Comparison of ENCODE assay signal across 8 cellular contexts in the genomic region with DNA sequence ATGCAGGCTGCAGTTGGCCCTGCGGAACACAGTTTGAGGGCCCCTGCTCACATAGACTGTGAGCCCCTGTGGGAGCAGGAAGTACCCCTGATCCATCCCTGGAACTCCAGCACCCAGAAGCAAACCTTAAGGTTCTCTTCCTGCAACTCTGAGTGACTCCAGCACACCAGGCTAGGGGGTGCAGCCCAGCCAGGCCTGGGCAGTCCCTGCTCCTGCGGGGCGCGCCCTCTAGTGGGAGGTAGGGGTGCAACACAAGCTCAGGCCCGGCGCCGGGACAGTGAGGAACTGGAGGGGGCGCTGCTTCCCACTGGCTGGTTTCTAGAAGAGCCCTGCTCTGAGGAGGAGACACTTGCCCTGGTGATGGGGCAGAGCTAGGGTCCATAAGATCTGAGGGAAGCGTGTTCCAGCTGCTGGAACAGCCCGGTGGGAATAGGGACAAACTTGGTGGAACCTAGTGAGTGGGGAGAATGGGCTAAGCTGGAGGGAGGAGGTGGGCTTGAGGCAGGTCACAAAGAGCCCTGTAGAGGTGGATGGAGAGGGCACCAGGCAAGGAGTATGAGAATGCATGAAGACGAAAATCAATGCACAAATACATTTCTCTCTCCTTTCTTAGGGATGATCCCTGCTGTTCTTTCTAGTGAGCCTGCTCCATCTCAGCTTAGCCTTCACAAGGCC. TPM values are rescaled to one million over a fixed set of nuclear protein-coding genes. Genes with fewer than 3 reads are reported as not detected.
DNase-seq lines count a peak whose midpoint lies in the region; ATAC-seq and TF ChIP-seq lines count a peak whose summit lies in the region.

No MANE protein-coding gene starts in this region.

- H3K27me3 Mint-ChIP-seq in activated B cell treated with CpG ODN at 0.5 μM for 24 hours: no peaks in the 10 kb centered on the region
- no peaks in the 10 kb centered on the region for H3K27me3 Mint-ChIP-seq in chondrocyte (ENCODE audit: low read depth)
- no peaks in the 10 kb centered on the region for H3K27me3 Mint-ChIP-seq in memory B cell

- 72% methylated on average over 11 of the region's 11 CpGs for WGBS in suprapubic skin

- H3K36me3 Mint-ChIP-seq in activated B cell treated with CpG ODN at 0.5 μM for 24 hours (ENCODE audit: low read depth) (peaks cover 38% of the 10 kb centered on the region), chondrocyte (ENCODE audit: low read depth) (peaks cover 7% of the 10 kb centered on the region), memory B cell (peaks cover 25% of the 10 kb centered on the region)

- TF ChIP-seq CTCF in NB4 (IDR thresholded peaks at IDR 0.05; ENCODE audit: low read depth, low read length): peak; percentile 95
- TF ChIP-seq CTCF in activated B cell treated with CpG ODN at 0.5 μM for 24 hours (IDR thresholded peaks at IDR 0.05): no peak
- peak; percentile 75 for TF ChIP-seq CTCF in chondrocyte (IDR thresholded peaks at IDR 0.05)
- peak; percentile 15 to 71 for TF ChIP-seq CTCF in suprapubic skin (IDR thresholded peaks at IDR 0.05)

- no peak for TF ChIP-seq POLR2A in NB4 (IDR thresholded peaks at IDR 0.05; ENCODE audit: extremely low read depth, insufficient read length)
- no peak for TF ChIP-seq POLR2A in suprapubic skin (IDR thresholded peaks at IDR 0.05)

- peak; percentile 4 for DNase-seq in NCI-H2029 (lab: John Stamatoyannopoulos, UW)
- no peak for DNase-seq in NCI-H2029 treated with DMSO at 0.1 percent for 48 hours (lab: John Stamatoyannopoulos, UW)
- DNase-seq in NB4 (ENCODE audit: low read depth): peak; percentile 73
- peak; percentile 44 for DNase-seq in activated B cell treated with CpG ODN at 0.5 μM for 24 hours
- DNase-seq in chondrocyte (ENCODE audit: low spot score): no peak
- DNase-seq in memory B cell (ENCODE audit: low spot score in 2 of 2): peak; percentile 45 to 62
- DNase-seq in suprapubic skin (ENCODE audit: low spot score in 2 of 2): no peak

- H3K4me3 ChIP-seq in NB4 (ENCODE audit: low read depth, low read length) (no peak overlapping the region), suprapubic skin (no peak overlapping the region)

- peaks cover 10% of the 10 kb centered on the region for H3K4me1 Mint-ChIP-seq in activated B cell treated with CpG ODN at 0.5 μM for 24 hours
- peaks cover 12% of the 10 kb centered on the region for H3K4me1 Mint-ChIP-seq in chondrocyte (ENCODE audit: low read depth)
- peaks cover 11% of the 10 kb centered on the region for H3K4me1 Mint-ChIP-seq in memory B cell

- ATAC-seq in activated B cell treated with CpG ODN at 0.5 μM for 24 hours (ENCODE audit: low read depth) (peak; percentile 50), memory B cell (ENCODE audit: low read depth) (peak; percentile 39), GM21723 (IDR thresholded peaks at IDR 0.05; ENCODE audit: unreplicated experiment) (no peak)

- intact Hi-C loops in activated B cell treated with CpG ODN at 0.5 μM for 24 hours (cut with micrococcal nuclease): loop anchor here (10.0 kb wide), 1 partner anchor 665 kb away; a partner anchor contains a TSS

- H3K27me3 ChIP-seq in suprapubic skin: no peaks in the 10 kb centered on the region

- TF ChIP-seq EP300 in suprapubic skin (IDR thresholded peaks at IDR 0.05): no peak

- H3K4me1 ChIP-seq in suprapubic skin: peaks cover 10% of the 10 kb centered on the region

- CTCF ChIA-PET in activated B cell treated with CpG ODN at 0.5 μM for 24 hours (lab: Charles Lee): interaction anchor here (0.6 to 1.4 kb wide), 5 partner anchors 10 to 233 kb away, joined by 3 to 6 read pairs (median 4); no protein-coding TSS in a partner anchor

- no peaks in the 10 kb centered on the region for H3K9me3 Mint-ChIP-seq in activated B cell treated with CpG ODN at 0.5 μM for 24 hours
- H3K9me3 Mint-ChIP-seq in chondrocyte (ENCODE audit: low read depth): peaks cover 6% of the 10 kb centered on the region
- no peaks in the 10 kb centered on the region for H3K9me3 Mint-ChIP-seq in memory B cell

- H3K9me3 ChIP-seq in suprapubic skin: no peaks in the 10 kb centered on the region

- POLR2A ChIA-PET in activated B cell treated with CpG ODN at 0.5 μM for 24 hours (lab: Charles Lee): no interaction called here

- peaks cover 11% of the 10 kb centered on the region for H3K36me3 ChIP-seq in suprapubic skin

- no peak overlapping the region for H3K27ac Mint-ChIP-seq in activated B cell treated with CpG ODN at 0.5 μM for 24 hours
- no peak overlapping the region for H3K27ac Mint-ChIP-seq in chondrocyte (ENCODE audit: unreplicated experiment)
- H3K27ac Mint-ChIP-seq in memory B cell: no peak overlapping the region

- H3K27ac ChIP-seq in suprapubic skin: no peak overlapping the region

- H3K4me3 Mint-ChIP-seq in activated B cell treated with CpG ODN at 0.5 μM for 24 hours: no peak overlapping the region
- H3K4me3 Mint-ChIP-seq in chondrocyte (ENCODE audit: unreplicated experiment): no peak overlapping the region
- H3K4me3 Mint-ChIP-seq in memory B cell: no peak overlapping the region

RNA-seq across cellular contexts. Expression of a gene that starts 5.0 kb away (rescaled TPM):
- total RNA-seq in activated B cell treated with CpG ODN at 0.5 μM for 24 hours (14.0 and 17.8 TPM in 2 replicates), chondrocyte (1.5 to 9.9 TPM (median 3.8 TPM) in 3 replicates), suprapubic skin (1 to 10 TPM; 4.7 to 7.9 (median 7.1) TPM)

RNA-seq across cellular contexts. Expression of a gene that starts 37.1 kb away (rescaled TPM):
- not detected in 2 replicates for total RNA-seq in activated B cell treated with CpG ODN at 0.5 μM for 24 hours
- not detected in 3 replicates for total RNA-seq in chondrocyte
- 10 to 100 TPM in 2 of 4 donors, 1 to 10 TPM in 2; 6.0 to 25.8 (median 11.4) TPM for total RNA-seq in suprapubic skin

Comparison
In these comparisons a context has a peak if more than half of its experiments do, and no peak if none do; other contexts are left out.
1. DNase-seq: peak in NCI-H2029 (single experiment), NB4 (single experiment), activated B cell treated with CpG ODN at 0.5 μM for 24 hours (single experiment) and memory B cell (2 of 2); none in NCI-H2029 treated with DMSO at 0.1 percent for 48 hours (single experiment), chondrocyte (single experiment) and suprapubic skin (0 of 2).